ENCODE assay signal across 9 cellular contexts in the genomic region with DNA sequence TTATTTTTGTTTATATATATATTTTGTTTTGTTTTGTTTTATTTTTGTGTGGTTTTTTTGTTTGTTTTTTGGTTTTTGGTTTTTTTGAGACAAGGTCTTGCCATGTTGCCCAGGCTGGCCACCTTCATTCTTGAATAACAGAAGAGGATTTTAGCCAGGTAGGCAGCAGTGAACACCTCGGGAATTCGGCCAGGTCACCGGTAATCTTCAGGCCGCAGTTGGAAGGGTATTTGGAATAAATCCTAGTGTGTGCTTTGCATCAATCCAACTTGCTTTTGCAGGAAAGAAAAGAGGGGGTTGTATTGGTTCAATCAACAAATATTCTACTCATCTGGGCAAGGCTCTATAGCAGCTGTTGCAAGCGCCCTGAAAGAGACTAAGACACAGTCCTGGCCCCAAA. TPM values are rescaled to one million over a fixed set of nuclear protein-coding genes. Genes with fewer than 3 reads are reported as not detected.
"Had no signal": no experiment of that assay in that cellular context is flagged by ENCODE, and none has a peak within 500 bp of the region (broad histone marks: within the 10 kb centered on the region; RNA-seq: fewer than 3 reads in every experiment).

No MANE protein-coding gene starts in this region.

- H3K27ac ChIP-seq: HL-60 had no signal

- FAIRE-seq: HepG2, HTR-8/SVneo, K562 had no signal

- H3K4me3 ChIP-seq: K562 had no signal

- DNase-seq: IMR-90, KBM-7, KG1 had no signal

RNA-seq across cellular contexts. Expression of gene MT1HL1, which starts 53.9 kb away (rescaled TPM):
- total RNA-seq: HepG2, HT-29, HT1080, IMR-90, K562 had no signal
